30 cellular contexts compared by ENCODE assay signal in the genomic region with DNA sequence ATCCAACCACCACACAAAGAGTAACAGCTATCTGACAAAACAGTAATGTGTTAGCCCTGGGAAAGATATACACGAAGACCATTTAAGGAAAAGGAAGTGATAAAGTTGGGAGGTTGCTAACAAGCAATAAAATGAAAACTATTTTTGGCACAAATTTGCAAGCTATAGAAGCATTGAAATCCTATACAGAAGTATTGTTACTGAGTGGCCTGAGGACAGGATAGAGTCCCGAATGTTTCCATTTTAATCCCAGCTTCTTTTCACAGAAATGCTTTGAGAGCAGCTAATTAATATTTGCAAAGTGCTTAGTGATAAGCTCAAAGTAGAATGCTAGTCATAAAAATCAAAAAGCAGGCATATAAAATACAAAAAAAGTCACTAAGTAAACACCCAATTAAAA.
"Had no signal": no experiment of that assay in that cellular context is flagged by ENCODE, and none has a peak within 500 bp of the region (broad histone marks: within the 10 kb centered on the region; RNA-seq: fewer than 3 reads in every experiment).

No MANE protein-coding gene starts in this region.

- FAIRE-seq: keratinocyte had no signal

- H3K27me3 Mint-ChIP-seq: activated CD4-positive, alpha-beta T cell treated with anti-CD3 and anti-CD28 coated beads for 36 hours; activated naive CD8-positive, alpha-beta T cell treated with anti-CD3 and anti-CD28 coated beads for 36 hours; brain; naive thymus-derived CD4-positive, alpha-beta T cell; progenitor cell of endocrine pancreas had no signal

- ATAC-seq: activated CD4-positive, alpha-beta T cell treated with anti-CD3 and anti-CD28 coated beads for 36 hours; left cardiac atrium; naive thymus-derived CD4-positive, alpha-beta T cell; right lobe of liver had no signal

- H3K9me3 ChIP-seq: adrenal gland, ovary, right lobe of liver, testis, transverse colon had no signal

- DNase-seq: activated CD4-positive, alpha-beta T cell treated with anti-CD3 and anti-CD28 coated beads for 36 hours; activated CD4-positive, alpha-beta T cell treated with anti-CD3 and anti-CD28 coated beads, Interleukin-2, amount 50 U/mL, for 48 hours; activated CD4-positive, CD25-positive, alpha-beta regulatory T cell; activated CD8-positive, alpha-beta memory T cell treated with anti-CD3 and anti-CD28 coated beads for 24 hours; activated effector memory CD4-positive, alpha-beta T cell treated with anti-CD3 and anti-CD28 coated beads, Interleukin-2, amount 50 U/mL, for 16 hours; activated naive CD4-positive, alpha-beta T cell treated with anti-CD3 and anti-CD28 coated beads for 36 hours; activated naive CD8-positive, alpha-beta T cell treated with anti-CD3 and anti-CD28 coated beads for 36 hours; activated T-cell treated with anti-CD3 and anti-CD28 coated beads, Interleukin-2, amount 50 U/mL, for 1 hour; adrenal gland; aorta; dorsolateral prefrontal cortex; effector memory CD4-positive, alpha-beta T cell; erythroblast; head of caudate nucleus; hippocampal formation; left cardiac atrium; midbrain; naive thymus-derived CD4-positive, alpha-beta T cell; ovary; right lobe of liver; stimulated activated CD4-positive, alpha-beta T cell treated with anti-CD3 and anti-CD28 coated beads, Interleukin-2, amount 100 ng/mL, for 48 hours; stimulated activated naive CD4-positive, alpha-beta T cell treated with Interleukin-2 at 50 U/mL for 16 hours; testis; transverse colon had no signal

- H3K4me1 Mint-ChIP-seq: activated CD4-positive, alpha-beta T cell treated with anti-CD3 and anti-CD28 coated beads for 36 hours; activated naive CD8-positive, alpha-beta T cell treated with anti-CD3 and anti-CD28 coated beads for 36 hours; brain; naive thymus-derived CD4-positive, alpha-beta T cell had no signal

- H3K9me3 Mint-ChIP-seq: activated naive CD4-positive, alpha-beta T cell treated with anti-CD3 and anti-CD28 coated beads for 36 hours; activated naive CD8-positive, alpha-beta T cell treated with anti-CD3 and anti-CD28 coated beads for 36 hours; activated T-helper 1 cell treated with anti-CD3 and anti-CD28 coated beads, Interleukin-12 subunit alpha, Interleukin-12 subunit beta, Interleukin-2, Interleukin-4 antibody, amounts not matched to agents 30 ng/mL and 10 ng/mL and 1 ng/mL, durations not matched to agents 14 hours and 24 hours and 36 hours; brain; naive thymus-derived CD4-positive, alpha-beta T cell had no signal

- H3K27ac ChIP-seq: adrenal gland, cardiac muscle cell, coronary artery, dorsolateral prefrontal cortex, ovary, right lobe of liver, testis, transverse colon had no signal

- H3K4me3 ChIP-seq: adrenal gland, cardiac muscle cell, coronary artery, dorsolateral prefrontal cortex, ovary, right lobe of liver, testis, transverse colon had no signal

- H3K27ac Mint-ChIP-seq: activated CD4-positive, alpha-beta T cell treated with anti-CD3 and anti-CD28 coated beads for 36 hours; activated naive CD4-positive, alpha-beta T cell treated with anti-CD3 and anti-CD28 coated beads for 36 hours; activated naive CD8-positive, alpha-beta T cell treated with anti-CD3 and anti-CD28 coated beads for 36 hours; activated T-helper 1 cell treated with anti-CD3 and anti-CD28 coated beads, Interleukin-12 subunit alpha, Interleukin-12 subunit beta, Interleukin-2, Interleukin-4 antibody, amounts not matched to agents 30 ng/mL and 10 ng/mL and 1 ng/mL, durations not matched to agents 14 hours and 24 hours and 36 hours; brain; naive thymus-derived CD4-positive, alpha-beta T cell; progenitor cell of endocrine pancreas had no signal

- H3K36me3 ChIP-seq: adrenal gland, cardiac muscle cell, ovary, right lobe of liver had no signal

- H3K4me1 ChIP-seq: adrenal gland, right lobe of liver, testis had no signal

- H3K27me3 ChIP-seq: adrenal gland, cardiac muscle cell, dorsolateral prefrontal cortex, ovary, right lobe of liver, testis, transverse colon had no signal

- H3K4me3 Mint-ChIP-seq: activated CD4-positive, alpha-beta T cell treated with anti-CD3 and anti-CD28 coated beads for 36 hours; activated naive CD4-positive, alpha-beta T cell treated with anti-CD3 and anti-CD28 coated beads for 36 hours; activated naive CD8-positive, alpha-beta T cell treated with anti-CD3 and anti-CD28 coated beads for 36 hours; activated T-helper 1 cell treated with anti-CD3 and anti-CD28 coated beads, Interleukin-12 subunit alpha, Interleukin-12 subunit beta, Interleukin-2, Interleukin-4 antibody, amounts not matched to agents 30 ng/mL and 10 ng/mL and 1 ng/mL, durations not matched to agents 14 hours and 24 hours and 36 hours; brain; naive thymus-derived CD4-positive, alpha-beta T cell had no signal
